Comparison of ENCODE assay signal across 8 cellular contexts in genomic region chr11:12195773-12196172, GRCh38.
A peak's percentile ranks its signal among the peaks of the same experiment; 100 is the strongest.
DNase-seq lines count a peak whose midpoint lies in the region; ATAC-seq lines count a peak whose summit lies in the region.

No MANE protein-coding gene starts in this region.

- peak; percentile 64 to 72 for DNase-seq in activated T-cell treated with anti-CD3 and anti-CD28 coated beads, Interleukin-2, amount 50 U/mL, for 48 hours
- peak; percentile 40 to 50 for DNase-seq in stimulated activated CD4-positive, alpha-beta T cell treated with anti-CD3 and anti-CD28 coated beads, Interleukin-2, amount 100 ng/mL, for 24 hours
- DNase-seq in LoVo (ENCODE audit: low spot score) (no peak), HT-29 (ENCODE audit: low spot score) (no peak), NCI-H748 treated with DMSO at 0.1 percent for 48 hours (lab: John Stamatoyannopoulos, UW) (no peak), NCI-H2081 treated with DMSO at 0.1 percent for 48 hours (lab: John Stamatoyannopoulos, UW) (no peak)

- ATAC-seq in GM19395 (IDR thresholded peaks at IDR 0.05; ENCODE audit: unreplicated experiment) (peak; percentile 92), HG03196 (IDR thresholded peaks at IDR 0.05; ENCODE audit: unreplicated experiment) (peak; percentile 82)

Comparison
In these comparisons a context has a peak if more than half of its experiments do, and no peak if none do; other contexts are left out.
1. DNase-seq: peak in activated T-cell treated with anti-CD3 and anti-CD28 coated beads, Interleukin-2, amount 50 U/mL, for 48 hours (2 of 2) and stimulated activated CD4-positive, alpha-beta T cell treated with anti-CD3 and anti-CD28 coated beads, Interleukin-2, amount 100 ng/mL, for 24 hours (2 of 2); none in LoVo (single experiment), HT-29 (single experiment), NCI-H748 treated with DMSO at 0.1 percent for 48 hours (single experiment) and NCI-H2081 treated with DMSO at 0.1 percent for 48 hours (single experiment).